In the genomic region with DNA sequence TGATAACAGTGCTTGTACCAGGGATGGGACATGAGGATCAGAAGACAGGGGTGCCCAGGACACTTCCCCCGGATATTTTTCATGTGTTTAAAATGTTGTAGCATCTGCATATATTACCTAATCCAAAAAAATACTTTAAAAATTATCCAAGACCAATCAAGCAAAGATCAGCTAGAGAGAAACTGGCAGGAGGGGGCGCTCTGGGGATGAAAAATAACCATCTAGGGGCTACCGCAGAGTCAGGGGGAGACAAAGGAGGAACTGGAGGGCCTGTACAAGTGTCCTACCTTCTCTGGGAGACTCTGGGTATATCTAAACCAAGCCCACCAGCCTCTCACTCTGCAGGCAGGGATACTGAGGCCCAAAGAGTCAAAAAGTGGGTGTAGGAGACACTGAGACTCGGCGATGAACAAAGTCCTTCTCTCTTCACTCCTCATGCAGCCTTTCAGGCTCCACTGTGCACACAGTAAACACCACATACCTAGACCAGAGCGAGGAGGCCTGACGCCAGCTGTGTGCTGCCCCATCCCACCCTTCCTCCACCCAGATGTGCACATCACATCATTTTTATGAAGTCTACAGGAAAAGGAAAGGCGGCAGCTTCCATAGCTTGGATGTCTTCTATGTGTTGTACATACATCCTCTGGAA, we compare ENCODE assay signal across 13 cellular contexts. TPM values are rescaled to one million over a fixed set of nuclear protein-coding genes. Genes with fewer than 3 reads are reported as not detected.
A peak's percentile ranks its signal among the peaks of the same experiment; 100 is the strongest.
DNase-seq lines count a peak whose midpoint lies in the region; ATAC-seq and TF ChIP-seq lines count a peak whose summit lies in the region.
"Had no signal": no experiment of that assay in that cellular context is flagged by ENCODE, and none has a peak within 500 bp of the region (broad histone marks: within the 10 kb centered on the region; RNA-seq: fewer than 3 reads in every experiment).

No MANE protein-coding gene starts in this region.

- H2BK15ac ChIP-seq in mesendoderm (replicated peaks; ENCODE audit: low read depth): no peak overlapping the region

- H3K9me3 ChIP-seq in adrenal gland (replicated peaks in 1 of 3): no peaks in the 10 kb centered on the region
- H3K9me3 ChIP-seq: transverse colon had no signal

- no peaks in the 10 kb centered on the region for H3K36me3 Mint-ChIP-seq in activated CD4-positive, alpha-beta T cell treated with anti-CD3 and anti-CD28 coated beads, Interleukin-2, amount 10 ng/mL, durations not matched to agents 24 days and 14 days (ENCODE audit: low read depth)
- H3K36me3 Mint-ChIP-seq: naive B cell had no signal

- no peak overlapping the region for H3K4me2 ChIP-seq in mesendoderm (ENCODE audit: low read length)

- H2BK5ac ChIP-seq in mesendoderm (ENCODE audit: low read length): no peak overlapping the region

- H3K27me3 Mint-ChIP-seq in activated CD4-positive, alpha-beta T cell treated with anti-CD3 and anti-CD28 coated beads, Interleukin-2, amount 10 ng/mL, durations not matched to agents 24 days and 14 days: peaks cover 18% of the 10 kb centered on the region

- no peak overlapping the region for H3K4ac ChIP-seq in mesendoderm (ENCODE audit: low read depth, low read length)

- no peaks in the 10 kb centered on the region for H3K79me2 ChIP-seq in mesendoderm (ENCODE audit: control insufficient read depth, insufficient read depth, low read length)

- H3K4me1 Mint-ChIP-seq in activated CD4-positive, alpha-beta T cell treated with anti-CD3 and anti-CD28 coated beads, Interleukin-2, amount 10 ng/mL, durations not matched to agents 24 days and 14 days: no peaks in the 10 kb centered on the region
- H3K4me1 Mint-ChIP-seq: naive B cell had no signal

- H3K18ac ChIP-seq in mesendoderm (ENCODE audit: low read length): no peak overlapping the region

- no peaks in the 10 kb centered on the region for H3K79me1 ChIP-seq in mesendoderm (ENCODE audit: low read length)

- H3K4me3 ChIP-seq in WI38 (ENCODE audit: low read depth, low read length) (no peak overlapping the region), mesendoderm (ENCODE audit: low read length) (no peak overlapping the region), adrenal gland (no peak overlapping the region)
- H3K4me3 ChIP-seq: transverse colon had no signal

- ATAC-seq in HG02970 (IDR thresholded peaks at IDR 0.05; ENCODE audit: low FRiP score, unreplicated experiment) (no peak), GM18519 (IDR thresholded peaks at IDR 0.05; ENCODE audit: low FRiP score, unreplicated experiment) (no peak)

- no peak for TF ChIP-seq EP300 in Ishikawa (IDR thresholded peaks at IDR 0.05; ENCODE audit: borderline replicate concordance)

- WGBS in mesendoderm (ENCODE audit: extremely low coverage, insufficient coverage, low lambda C conversion rate): no CpG with 5 or more reads among the region's 8 CpGs
- 73 to 91% (median 85%) methylated on average over 8 of the region's 8 CpGs for WGBS in adrenal gland, 4 donors

- no peak overlapping the region for H3K9ac ChIP-seq in mesendoderm (ENCODE audit: low read length)

- peak; percentile 55 for TF ChIP-seq RAD21 in Ishikawa (IDR thresholded peaks at IDR 0.05; ENCODE audit: low read depth)

- no peak overlapping the region for H3K56ac ChIP-seq in mesendoderm (ENCODE audit: low read length)

- no peak for TF ChIP-seq POLR2A in adrenal gland (IDR thresholded peaks at IDR 0.05)

- H3K27ac ChIP-seq in mesendoderm (ENCODE audit: low read depth, low read length): no peak overlapping the region
- no peak overlapping the region for H3K27ac ChIP-seq in adrenal gland
- H3K27ac ChIP-seq: transverse colon, VCaP had no signal

- DNase-seq in activated CD4-positive, alpha-beta T cell treated with anti-CD3 and anti-CD28 coated beads for 48 hours: peak; percentile 8
- DNase-seq in activated CD4-positive, alpha-beta T cell treated with anti-CD3 and anti-CD28 coated beads, Interleukin-2, amount 10 ng/mL, durations not matched to agents 24 days and 14 days: no peak
- DNase-seq in mesendoderm (peak; percentile 25), adrenal gland (no peak)
- DNase-seq: naive B cell, NCI-H2171, small intestine, transverse colon had no signal

- intact Hi-C loops in activated CD4-positive, alpha-beta T cell treated with anti-CD3 and anti-CD28 coated beads, Interleukin-2, amount 10 ng/mL, durations not matched to agents 24 days and 14 days (cut with micrococcal nuclease): no loop called here
- intact Hi-C loops in adrenal gland (cut with DNase I): no loop called here

- peak; percentile 13; the same call in 1 of the 2 replicates for TF ChIP-seq CTCF in WI38 (IDR thresholded peaks at IDR 0.05; ENCODE audit: low read depth, low read length)
- no peak for TF ChIP-seq CTCF in adrenal gland (IDR thresholded peaks at IDR 0.05)

- no peaks in the 10 kb centered on the region for H3K36me3 ChIP-seq in mesendoderm (ENCODE audit: control insufficient read depth, insufficient read depth, low read length)
- H3K36me3 ChIP-seq in adrenal gland (replicated peaks in 1 of 2): no peaks in the 10 kb centered on the region
- H3K36me3 ChIP-seq: transverse colon had no signal

- H3K4me1 ChIP-seq in mesendoderm (ENCODE audit: control insufficient read depth, low read depth, low read length) (peaks cover 2% of the 10 kb centered on the region), adrenal gland (replicated peaks in 1 of 2) (no peaks in the 10 kb centered on the region)

- H3K4me3 Mint-ChIP-seq in activated CD4-positive, alpha-beta T cell treated with anti-CD3 and anti-CD28 coated beads, Interleukin-2, amount 10 ng/mL, durations not matched to agents 24 days and 14 days: no peak overlapping the region
- H3K4me3 Mint-ChIP-seq: naive B cell had no signal

- no peak overlapping the region for H3K23ac ChIP-seq in mesendoderm (ENCODE audit: low read length)

- no peaks in the 10 kb centered on the region for H3K27me3 ChIP-seq in mesendoderm (ENCODE audit: insufficient read depth, low read length, poor library complexity)
- H3K27me3 ChIP-seq in adrenal gland: no peaks in the 10 kb centered on the region

- H2BK120ac ChIP-seq in mesendoderm (ENCODE audit: low read depth, low read length): no peak overlapping the region

- no peaks in the 10 kb centered on the region for H3K9me3 Mint-ChIP-seq in activated CD4-positive, alpha-beta T cell treated with anti-CD3 and anti-CD28 coated beads, Interleukin-2, amount 10 ng/mL, durations not matched to agents 24 days and 14 days
- H3K9me3 Mint-ChIP-seq: naive B cell had no signal

- H3K27ac Mint-ChIP-seq in activated CD4-positive, alpha-beta T cell treated with anti-CD3 and anti-CD28 coated beads, Interleukin-2, amount 10 ng/mL, durations not matched to agents 24 days and 14 days: no peak overlapping the region
- H3K27ac Mint-ChIP-seq: naive B cell had no signal

- no peak overlapping the region for H4K8ac ChIP-seq in mesendoderm (ENCODE audit: low read depth, low read length)

- H2AK5ac ChIP-seq in mesendoderm (ENCODE audit: low read length): peak overlapping the region; percentile 66

- no peak overlapping the region for H4K5ac ChIP-seq in mesendoderm (ENCODE audit: low read length)

TF ChIP-seq in Ishikawa, 13 proteins besides CTCF, POLR2A, EP300 and RAD21 (continues in another document):
- TF ChIP-seq, protein P1, sequence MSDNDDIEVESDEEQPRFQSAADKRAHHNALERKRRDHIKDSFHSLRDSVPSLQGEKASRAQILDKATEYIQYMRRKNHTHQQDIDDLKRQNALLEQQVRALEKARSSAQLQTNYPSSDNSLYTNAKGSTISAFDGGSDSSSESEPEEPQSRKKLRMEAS (IDR thresholded peaks at IDR 0.05): no peak
- TF ChIP-seq EGR1 (IDR thresholded peaks at IDR 0.05): no peak
- no peak for TF ChIP-seq CREB1 (IDR thresholded peaks at IDR 0.05; ENCODE audit: low read depth)
- no peak for TF ChIP-seq TAF1 (IDR thresholded peaks at IDR 0.05; ENCODE audit: low read depth)
- TF ChIP-seq ZBTB7A (IDR thresholded peaks at IDR 0.05; ENCODE audit: low read depth): no peak
- TF ChIP-seq, protein P2, sequence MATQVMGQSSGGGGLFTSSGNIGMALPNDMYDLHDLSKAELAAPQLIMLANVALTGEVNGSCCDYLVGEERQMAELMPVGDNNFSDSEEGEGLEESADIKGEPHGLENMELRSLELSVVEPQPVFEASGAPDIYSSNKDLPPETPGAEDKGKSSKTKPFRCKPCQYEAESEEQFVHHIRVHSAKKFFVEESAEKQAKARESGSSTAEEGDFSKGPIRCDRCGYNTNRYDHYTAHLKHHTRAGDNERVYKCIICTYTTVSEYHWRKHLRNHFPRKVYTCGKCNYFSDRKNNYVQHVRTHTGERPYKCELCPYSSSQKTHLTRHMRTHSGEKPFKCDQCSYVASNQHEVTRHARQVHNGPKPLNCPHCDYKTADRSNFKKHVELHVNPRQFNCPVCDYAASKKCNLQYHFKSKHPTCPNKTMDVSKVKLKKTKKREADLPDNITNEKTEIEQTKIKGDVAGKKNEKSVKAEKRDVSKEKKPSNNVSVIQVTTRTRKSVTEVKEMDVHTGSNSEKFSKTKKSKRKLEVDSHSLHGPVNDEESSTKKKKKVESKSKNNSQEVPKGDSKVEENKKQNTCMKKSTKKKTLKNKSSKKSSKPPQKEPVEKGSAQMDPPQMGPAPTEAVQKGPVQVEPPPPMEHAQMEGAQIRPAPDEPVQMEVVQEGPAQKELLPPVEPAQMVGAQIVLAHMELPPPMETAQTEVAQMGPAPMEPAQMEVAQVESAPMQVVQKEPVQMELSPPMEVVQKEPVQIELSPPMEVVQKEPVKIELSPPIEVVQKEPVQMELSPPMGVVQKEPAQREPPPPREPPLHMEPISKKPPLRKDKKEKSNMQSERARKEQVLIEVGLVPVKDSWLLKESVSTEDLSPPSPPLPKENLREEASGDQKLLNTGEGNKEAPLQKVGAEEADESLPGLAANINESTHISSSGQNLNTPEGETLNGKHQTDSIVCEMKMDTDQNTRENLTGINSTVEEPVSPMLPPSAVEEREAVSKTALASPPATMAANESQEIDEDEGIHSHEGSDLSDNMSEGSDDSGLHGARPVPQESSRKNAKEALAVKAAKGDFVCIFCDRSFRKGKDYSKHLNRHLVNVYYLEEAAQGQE (IDR thresholded peaks at IDR 0.05; ENCODE audit: low read depth): no peak
- TF ChIP-seq FOXM1 (IDR thresholded peaks at IDR 0.05; ENCODE audit: borderline replicate concordance, low read depth): no peak
- no peak for TF ChIP-seq YY1 (IDR thresholded peaks at IDR 0.05; ENCODE audit: low read depth)
- TF ChIP-seq CEBPB (IDR thresholded peaks at IDR 0.05): no peak
- TF ChIP-seq TEAD4 (IDR thresholded peaks at IDR 0.05): no peak

RNA-seq across cellular contexts. Expression of a gene that starts 9.8 kb away (rescaled TPM):
- not detected in 2 replicates for total RNA-seq in activated CD4-positive, alpha-beta T cell treated with anti-CD3 and anti-CD28 coated beads, Interleukin-2, amount 10 ng/mL, durations not matched to agents 24 days and 14 days
- polyA plus RNA-seq in mesendoderm (2013, experiment 1 of 2): 9.4 TPM
- polyA plus RNA-seq in mesendoderm (2013, experiment 2 of 2): 9.5 TPM
- total RNA-seq in adrenal gland: 1 to 10 TPM in 3 of 8 donors, under 1 TPM in 4, not detected in 1; 0.11 to 6.3 (median 0.57) TPM
- polyA plus RNA-seq in adrenal gland: 1 to 10 TPM in 1 of 3 donors, under 1 TPM in 2; 0.54 to 1.5 (median 0.86) TPM

RNA-seq across cellular contexts. Expression of a gene that starts 54.9 kb away (rescaled TPM):
- total RNA-seq in activated CD4-positive, alpha-beta T cell treated with anti-CD3 and anti-CD28 coated beads, Interleukin-2, amount 10 ng/mL, durations not matched to agents 24 days and 14 days: 0.44 and 0.76 TPM in 2 replicates
- 0.55 TPM for polyA plus RNA-seq in mesendoderm (2013, experiment 1 of 2)
- 0.67 TPM for polyA plus RNA-seq in mesendoderm (2013, experiment 2 of 2)
- total RNA-seq in adrenal gland: 10 to 100 TPM in 1 of 8 donors, 1 to 10 TPM in 6, under 1 TPM in 1; 0.84 to 11.0 (median 3.5) TPM
- polyA plus RNA-seq in adrenal gland: under 1 TPM; 0.42 to 0.84 (median 0.56) TPM

Comparison
In these comparisons a context has a peak if more than half of its experiments do, and no peak if none do; other contexts are left out.
1. DNase-seq: peak in activated CD4-positive, alpha-beta T cell treated with anti-CD3 and anti-CD28 coated beads for 48 hours (single experiment) and mesendoderm (single experiment); none in activated CD4-positive, alpha-beta T cell treated with anti-CD3 and anti-CD28 coated beads, Interleukin-2, amount 10 ng/mL, durations not matched to agents 24 days and 14 days (single experiment) and adrenal gland (0 of 7).